8 cellular contexts compared by ENCODE assay signal in the genomic region with DNA sequence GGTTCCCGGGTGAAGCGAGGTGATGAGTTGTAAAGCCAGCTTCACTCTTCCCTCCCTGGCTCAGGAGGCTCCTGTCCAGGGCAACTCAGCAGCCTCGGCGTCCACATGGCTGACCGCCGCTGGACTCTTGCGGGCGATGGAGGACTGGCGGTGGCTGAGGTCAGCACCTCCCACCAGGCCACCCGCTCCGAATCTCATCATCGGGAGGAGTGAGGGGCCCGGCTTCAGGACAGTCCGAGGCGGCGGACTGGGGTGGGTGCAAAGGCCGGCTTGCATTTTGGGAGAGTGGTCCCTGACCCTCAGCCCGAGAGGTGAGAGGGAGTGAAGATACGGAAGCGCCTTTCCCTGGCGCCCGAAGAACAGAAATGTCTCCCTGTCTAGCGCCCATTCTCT. TPM values are rescaled to one million over a fixed set of nuclear protein-coding genes. Genes with fewer than 3 reads are reported as not detected.
DNase-seq lines count a peak whose midpoint lies in the region; ATAC-seq and TF ChIP-seq lines count a peak whose summit lies in the region.

No MANE protein-coding gene starts in this region.

- peaks cover 51% of the 10 kb centered on the region for H3K79me2 ChIP-seq in GM23248 (ENCODE audit: insufficient read depth)

- peak overlapping the region; percentile 89 to 100 (median 97) for H3K4me2 ChIP-seq in BLaER1 treated with 17β-estradiol and CSF1 and Interleukin-3, amounts not matched to agents 10 nM and 100 nM
- peak overlapping the region; percentile 95 for H3K4me2 ChIP-seq in GM23248 (ENCODE audit: unreplicated experiment)

- H3K27ac Mint-ChIP-seq in nephron progenitor cell = peak overlapping the region; percentile 100

- TF ChIP-seq CTCF in RWPE2 (IDR thresholded peaks at IDR 0.05; ENCODE audit: poor library complexity, severe bottlenecking) (no peak), nephron progenitor cell (IDR thresholded peaks at IDR 0.05) (no peak)

- H3F3A ChIP-seq in GM23248 (ENCODE audit: insufficient read depth) = no peaks in the 10 kb centered on the region

- no peaks in the 10 kb centered on the region for H3K9me3 ChIP-seq in BLaER1 treated with 17β-estradiol and CSF1 and Interleukin-3, amounts not matched to agents 10 nM and 100 nM (replicated peaks in 1 of 11)
- H3K9me3 ChIP-seq in GM23248 (ENCODE audit: low read depth) (no peaks in the 10 kb centered on the region), RWPE2 (ENCODE audit: severe bottlenecking) (no peaks in the 10 kb centered on the region)

- peak; percentile 3 for ATAC-seq in RWPE2 (ENCODE audit: low read depth)
- ATAC-seq in esophagus mucosa = peak; percentile 8
- ATAC-seq in activated CD4-positive, CD25-positive, alpha-beta regulatory T cell treated with anti-CD3 and anti-CD28 coated beads, Interleukin-2, amount 50 U/mL, for 24 hours = no peak

- peak overlapping the region; percentile 89 to 99 (median 94) for H3K9ac ChIP-seq in BLaER1 treated with 17β-estradiol and CSF1 and Interleukin-3, amounts not matched to agents 10 nM and 100 nM
- peak overlapping the region; percentile 97 for H3K9ac ChIP-seq in GM23248

- peaks cover 44 to 54% (median 52%) of the 10 kb centered on the region in 11 experiments; a peak in 20 of 22 replicates for H4K20me1 ChIP-seq in BLaER1 treated with 17β-estradiol and CSF1 and Interleukin-3, amounts not matched to agents 10 nM and 100 nM
- no peaks in the 10 kb centered on the region for H4K20me1 ChIP-seq in GM23248 (ENCODE audit: insufficient read depth)

- H2AFZ ChIP-seq in GM23248 = peak overlapping the region; percentile 88

- no peaks in the 10 kb centered on the region for H3K27me3 ChIP-seq in BLaER1 treated with 17β-estradiol and CSF1 and Interleukin-3, amounts not matched to agents 10 nM and 100 nM
- no peaks in the 10 kb centered on the region for H3K27me3 ChIP-seq in GM23248 (replicated peaks; ENCODE audit: insufficient read depth)
- no peaks in the 10 kb centered on the region for H3K27me3 ChIP-seq in RWPE2 (ENCODE audit: insufficient read depth, poor library complexity, severe bottlenecking)

- no peaks in the 10 kb centered on the region for H3K9me2 ChIP-seq in GM23248 (ENCODE audit: insufficient read depth)

- 1 to 2% methylated on average over 23 of the region's 23 CpGs for WGBS in GM23248 (ENCODE audit: low coverage in 1 of 2, low lambda C conversion rate in 2 of 2, missing lambda C conversion rate in 2 of 2), 2 experiments

- H3K27me3 Mint-ChIP-seq in nephron progenitor cell (ENCODE audit: low read depth, poor library complexity) = peaks cover 8% of the 10 kb centered on the region

- H3K4me3 Mint-ChIP-seq in nephron progenitor cell = peak overlapping the region; percentile 99

- DNase-seq in GM23248 = peak; percentile 68
- DNase-seq in RWPE2 (ENCODE audit: low spot score) = no peak
- peak; percentile 47 for DNase-seq in nephron progenitor cell
- DNase-seq in NCI-H345 (lab: John Stamatoyannopoulos, UW) = no peak
- DNase-seq in RKO (ENCODE audit: low spot score) = no peak

- peaks cover 26% of the 10 kb centered on the region for H3K36me3 Mint-ChIP-seq in nephron progenitor cell (ENCODE audit: low read depth)

- H3K27ac ChIP-seq in BLaER1 treated with 17β-estradiol and CSF1 and Interleukin-3, amounts not matched to agents 10 nM and 100 nM = peak overlapping the region; percentile 94 to 99 (median 96)
- H3K27ac ChIP-seq in GM23248 = peak overlapping the region; percentile 98
- peak overlapping the region; percentile 76 for H3K27ac ChIP-seq in RWPE2 (ENCODE audit: poor library complexity, severe bottlenecking)

- peaks cover 6% of the 10 kb centered on the region for H3K9me3 Mint-ChIP-seq in nephron progenitor cell

- in situ Hi-C loops in GM23248 (cut with MboI) = no loop called here

- H3K4me1 Mint-ChIP-seq in nephron progenitor cell = peaks cover 34% of the 10 kb centered on the region

- H3K36me3 ChIP-seq in BLaER1 treated with 17β-estradiol and CSF1 and Interleukin-3, amounts not matched to agents 10 nM and 100 nM = peaks cover 33 to 48% (median 44%) of the 10 kb centered on the region in 11 experiments
- H3K36me3 ChIP-seq in GM23248 (ENCODE audit: low read depth) (no peaks in the 10 kb centered on the region), RWPE2 (ENCODE audit: low read depth) (peaks cover 18% of the 10 kb centered on the region)

- H3K4me1 ChIP-seq in BLaER1 treated with 17β-estradiol and CSF1 and Interleukin-3, amounts not matched to agents 10 nM and 100 nM = peaks cover 18 to 49% (median 38%) of the 10 kb centered on the region in 10 experiments
- H3K4me1 ChIP-seq in GM23248 (ENCODE audit: insufficient read depth) (peaks cover 11% of the 10 kb centered on the region), RWPE2 (ENCODE audit: insufficient read depth, poor library complexity, severe bottlenecking) (peaks cover 6% of the 10 kb centered on the region)

- peak overlapping the region; percentile 82 to 97 (median 93) for H3K4me3 ChIP-seq in BLaER1 treated with 17β-estradiol and CSF1 and Interleukin-3, amounts not matched to agents 10 nM and 100 nM
- H3K4me3 ChIP-seq in GM23248 (peak overlapping the region; percentile 98), RWPE2 (ENCODE audit: severe bottlenecking) (peak overlapping the region; percentile 62)

RNA-seq across cellular contexts. Expression of a gene that starts 0.8 kb away (rescaled TPM):
- 28.4 and 32.9 TPM in 2 replicates for total RNA-seq in GM23248 (2014; rRNA removed; shearing (Covaris generic))
- 32.0 and 33.5 TPM in 2 replicates for polyA plus RNA-seq in GM23248 (2016; fragmentation: Nextera tagmentation; extraction: Ambion mirVana)
- total RNA-seq in esophagus mucosa = 21.6 TPM

Comparison
In these comparisons a context has a peak if more than half of its experiments do, and no peak if none do; other contexts are left out.
1. DNase-seq: peak in GM23248 (single experiment) and nephron progenitor cell (single experiment); none in RWPE2 (single experiment), NCI-H345 (single experiment) and RKO (single experiment).
2. ATAC-seq: peak in RWPE2 (single experiment) and esophagus mucosa (single experiment); none in activated CD4-positive, CD25-positive, alpha-beta regulatory T cell treated with anti-CD3 and anti-CD28 coated beads, Interleukin-2, amount 50 U/mL, for 24 hours (0 of 2).
3. Peak in every context shown above with its lines, with median percentiles within 50 percentile points of each other: H3K27ac ChIP-seq and H3K4me3 ChIP-seq.